ENCODE assay signal across 4 cellular contexts in genomic region chrX:154144010-154144409, GRCh38. TPM values are rescaled to one million over a fixed set of nuclear protein-coding genes. Genes with fewer than 3 reads are reported as not detected.
"Had no signal": no experiment of that assay in that cellular context is flagged by ENCODE, and none has a peak within 500 bp of the region (broad histone marks: within the 10 kb centered on the region; RNA-seq: fewer than 3 reads in every experiment).

Gene OPN1LW (plus strand): TSS chrX:154144243. CDS start chrX:154144284, 41 bp downstream.

RNA-seq across cellular contexts. Expression of gene OPN1LW, which starts in this region (rescaled TPM):
- total RNA-seq: LHCN-M2, M059J, MCF 10A, NCI-H460 had no signal
